ENCODE assay signal across 32 cellular contexts in the genomic region with DNA sequence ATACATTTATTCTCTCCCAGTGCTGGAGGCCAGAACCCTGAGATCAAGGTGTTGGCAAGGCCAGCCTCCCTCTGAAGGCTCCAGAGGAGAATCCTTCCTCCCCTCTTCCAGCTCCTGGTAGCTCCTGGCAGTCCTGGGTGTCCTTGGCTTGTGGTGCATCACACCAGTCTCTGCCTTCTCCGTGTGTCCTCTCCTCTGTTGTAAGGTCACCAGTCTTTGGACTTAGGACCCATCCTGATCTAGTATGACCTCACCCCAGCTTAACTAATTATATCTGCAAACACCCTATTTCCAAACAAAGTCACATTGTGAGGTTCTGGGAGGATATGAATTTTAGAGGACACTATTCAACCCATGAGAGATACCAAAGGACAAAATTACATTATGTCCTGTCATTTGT.
"Had no signal": no experiment of that assay in that cellular context is flagged by ENCODE, and none has a peak within 500 bp of the region (broad histone marks: within the 10 kb centered on the region; RNA-seq: fewer than 3 reads in every experiment).

No MANE protein-coding gene starts in this region.

- H3K9me3 Mint-ChIP-seq: activated B cell treated with CpG ODN at 0.5 μM for 24 hours; activated CD4-positive, alpha-beta memory T cell treated with anti-CD3 and anti-CD28 coated beads, Interleukin-2, amount 10 ng/mL, durations not matched to agents 7 days and 5 days; activated CD4-positive, alpha-beta T cell treated with anti-CD3 and anti-CD28 coated beads, Interleukin-2, amount 10 ng/mL, durations not matched to agents 7 days and 5 days; activated naive CD4-positive, alpha-beta T cell treated with anti-CD3 and anti-CD28 coated beads, Interleukin-2, amount 10 ng/mL, durations not matched to agents 7 days and 5 days; activated naive CD8-positive, alpha-beta T cell treated with anti-CD3 and anti-CD28 coated beads for 36 hours; activated naive CD8-positive, alpha-beta T cell treated with anti-CD3 and anti-CD28 coated beads, Interleukin-2, amount 50 U/mL, for 24 hours; activated T-cell treated with anti-CD3 and anti-CD28 coated beads, Interleukin-2, amount 50 U/mL, for 24 hours; activated T-cell treated with anti-CD3 and anti-CD28 coated beads, Interleukin-2, amount 50 U/mL, for 72 hours; T-helper 2 cell treated with Interferon-gamma antibody and Interleukin-4, amounts not matched to agents 5 μg/mL and 100 μg/mL, for 36 hours had no signal

- H3K4me3 ChIP-seq: adrenal gland, body of pancreas, colonic mucosa, heart left ventricle had no signal

- H3K27ac ChIP-seq: adrenal gland, body of pancreas, colonic mucosa, heart left ventricle, WERI-Rb-1 had no signal

- H3K4me3 Mint-ChIP-seq: activated B cell treated with CpG ODN at 0.5 μM for 24 hours; activated CD4-positive, alpha-beta memory T cell treated with anti-CD3 and anti-CD28 coated beads, Interleukin-2, amount 10 ng/mL, durations not matched to agents 7 days and 5 days; activated CD4-positive, alpha-beta T cell treated with anti-CD3 and anti-CD28 coated beads for 36 hours; activated CD4-positive, alpha-beta T cell treated with anti-CD3 and anti-CD28 coated beads, Interleukin-2, amount 10 ng/mL, durations not matched to agents 7 days and 5 days; activated naive CD4-positive, alpha-beta T cell treated with anti-CD3 and anti-CD28 coated beads, Interleukin-2, amount 10 ng/mL, durations not matched to agents 7 days and 5 days; activated naive CD8-positive, alpha-beta T cell treated with anti-CD3 and anti-CD28 coated beads for 36 hours; activated naive CD8-positive, alpha-beta T cell treated with anti-CD3 and anti-CD28 coated beads, Interleukin-2, amount 50 U/mL, for 24 hours; activated T-cell treated with anti-CD3 and anti-CD28 coated beads, Interleukin-2, amount 50 U/mL, for 24 hours; activated T-cell treated with anti-CD3 and anti-CD28 coated beads, Interleukin-2, amount 50 U/mL, for 72 hours; endodermal cell; T-helper 17 cell; T-helper 2 cell treated with Interferon-gamma antibody and Interleukin-4, amounts not matched to agents 5 μg/mL and 100 μg/mL, for 36 hours had no signal

- H3K27me3 ChIP-seq: adrenal gland, body of pancreas, colonic mucosa, heart left ventricle had no signal

- H3K9me3 ChIP-seq: adrenal gland, body of pancreas, colonic mucosa had no signal

- H3K4me1 ChIP-seq: colonic mucosa had no signal

- H3K36me3 ChIP-seq: adrenal gland, colonic mucosa, heart left ventricle, WERI-Rb-1 had no signal

- H3K4me1 Mint-ChIP-seq: endodermal cell had no signal

- DNase-seq: activated B cell treated with CpG ODN at 0.5 μM for 24 hours; activated CD4-positive, alpha-beta memory T cell treated with anti-CD3 and anti-CD28 coated beads, Interleukin-2, amount 10 ng/mL, durations not matched to agents 7 days and 5 days; activated CD4-positive, alpha-beta T cell treated with anti-CD3 and anti-CD28 coated beads for 36 hours; activated CD4-positive, alpha-beta T cell treated with anti-CD3 and anti-CD28 coated beads, Interleukin-2, amount 10 ng/mL, durations not matched to agents 7 days and 5 days; activated CD4-positive, alpha-beta T cell treated with anti-CD3 and anti-CD28 coated beads, Interleukin-2, amount 50 U/mL, for 4 hours; activated CD4-positive, CD25-positive, alpha-beta regulatory T cell treated with anti-CD3 and anti-CD28 coated beads, Interleukin-2, amount 50 U/mL, for 72 hours; activated CD8-positive, alpha-beta memory T cell treated with anti-CD3 and anti-CD28 coated beads, Interleukin-2, amount 50 U/mL, for 48 hours; activated gamma-delta T cell; activated naive CD4-positive, alpha-beta T cell; activated naive CD4-positive, alpha-beta T cell treated with anti-CD3 and anti-CD28 coated beads, Interleukin-2, amount 10 ng/mL, durations not matched to agents 7 days and 5 days; activated naive CD8-positive, alpha-beta T cell treated with anti-CD3 and anti-CD28 coated beads for 36 hours; activated naive CD8-positive, alpha-beta T cell treated with anti-CD3 and anti-CD28 coated beads, Interleukin-2, amount 50 U/mL, for 24 hours; activated T-cell treated with anti-CD3 and anti-CD28 coated beads for 4 hours; activated T-cell treated with anti-CD3 and anti-CD28 coated beads, Interleukin-2, amount 50 U/mL, for 24 hours; activated T-cell treated with anti-CD3 and anti-CD28 coated beads, Interleukin-2, amount 50 U/mL, for 72 hours; adrenal gland; amygdala; aorta; body of pancreas; caudate nucleus; colonic mucosa; effector CD8-positive, alpha-beta T cell; endodermal cell; foreskin fibroblast; glutamatergic neuron; heart left ventricle; T-helper 1 cell; T-helper 17 cell; T1000; WERI-Rb-1 had no signal

- ATAC-seq: activated CD4-positive, alpha-beta T cell treated with anti-CD3 and anti-CD28 coated beads for 36 hours; activated naive CD8-positive, alpha-beta T cell treated with anti-CD3 and anti-CD28 coated beads, Interleukin-2, amount 50 U/mL, for 24 hours; activated T-cell treated with anti-CD3 and anti-CD28 coated beads, Interleukin-2, amount 50 U/mL, for 72 hours; body of pancreas; esophagus mucosa; heart left ventricle; T-helper 17 cell had no signal

- H3K27ac Mint-ChIP-seq: activated B cell treated with CpG ODN at 0.5 μM for 24 hours; activated CD4-positive, alpha-beta memory T cell treated with anti-CD3 and anti-CD28 coated beads, Interleukin-2, amount 10 ng/mL, durations not matched to agents 7 days and 5 days; activated CD4-positive, alpha-beta T cell treated with anti-CD3 and anti-CD28 coated beads for 36 hours; activated CD4-positive, alpha-beta T cell treated with anti-CD3 and anti-CD28 coated beads, Interleukin-2, amount 10 ng/mL, durations not matched to agents 7 days and 5 days; activated naive CD4-positive, alpha-beta T cell treated with anti-CD3 and anti-CD28 coated beads, Interleukin-2, amount 10 ng/mL, durations not matched to agents 7 days and 5 days; activated naive CD8-positive, alpha-beta T cell treated with anti-CD3 and anti-CD28 coated beads for 36 hours; activated naive CD8-positive, alpha-beta T cell treated with anti-CD3 and anti-CD28 coated beads, Interleukin-2, amount 50 U/mL, for 24 hours; activated T-cell treated with anti-CD3 and anti-CD28 coated beads, Interleukin-2, amount 50 U/mL, for 24 hours; activated T-cell treated with anti-CD3 and anti-CD28 coated beads, Interleukin-2, amount 50 U/mL, for 72 hours; endodermal cell; T-helper 2 cell treated with Interferon-gamma antibody and Interleukin-4, amounts not matched to agents 5 μg/mL and 100 μg/mL, for 36 hours had no signal

- H3K27me3 Mint-ChIP-seq: activated B cell treated with CpG ODN at 0.5 μM for 24 hours; activated CD4-positive, alpha-beta memory T cell treated with anti-CD3 and anti-CD28 coated beads, Interleukin-2, amount 10 ng/mL, durations not matched to agents 7 days and 5 days; activated CD4-positive, alpha-beta T cell treated with anti-CD3 and anti-CD28 coated beads for 36 hours; activated CD4-positive, alpha-beta T cell treated with anti-CD3 and anti-CD28 coated beads, Interleukin-2, amount 10 ng/mL, durations not matched to agents 7 days and 5 days; activated naive CD4-positive, alpha-beta T cell treated with anti-CD3 and anti-CD28 coated beads, Interleukin-2, amount 10 ng/mL, durations not matched to agents 7 days and 5 days; activated naive CD8-positive, alpha-beta T cell treated with anti-CD3 and anti-CD28 coated beads for 36 hours; activated naive CD8-positive, alpha-beta T cell treated with anti-CD3 and anti-CD28 coated beads, Interleukin-2, amount 50 U/mL, for 24 hours; activated T-cell treated with anti-CD3 and anti-CD28 coated beads, Interleukin-2, amount 50 U/mL, for 24 hours; T-helper 17 cell had no signal
